Comparison of ENCODE assay signal across 14 cellular contexts in the genomic region with DNA sequence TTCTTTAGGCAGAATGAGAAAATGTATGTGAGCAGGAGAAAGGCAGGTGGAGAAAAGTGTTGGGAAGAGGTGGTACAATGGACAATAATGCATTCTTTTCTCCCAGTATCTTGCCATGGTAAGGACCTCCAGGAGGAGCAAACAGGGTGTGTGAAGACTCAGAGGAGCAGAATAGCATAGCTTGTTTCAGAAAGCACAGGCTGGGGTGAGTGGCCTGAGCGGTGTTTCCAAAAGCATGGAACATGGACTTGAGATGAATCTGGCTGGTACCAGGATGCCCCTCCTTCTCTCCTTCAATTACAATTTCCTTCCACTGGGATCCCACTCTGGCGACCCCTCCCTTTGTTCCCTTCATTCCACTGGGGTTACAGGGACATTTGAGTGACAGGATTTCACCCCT.
DNase-seq lines count a peak whose midpoint lies in the region; ATAC-seq lines count a peak whose summit lies in the region.
"Had no signal": no experiment of that assay in that cellular context is flagged by ENCODE, and none has a peak within 500 bp of the region (broad histone marks: within the 10 kb centered on the region; RNA-seq: fewer than 3 reads in every experiment).

No MANE protein-coding gene starts in this region.

- DNase-seq in NCI-H82 (lab: John Stamatoyannopoulos, UW) (peak; percentile 13), NCI-H82 treated with DMSO at 0.1 percent for 48 hours (lab: John Stamatoyannopoulos, UW; ENCODE audit: unreplicated experiment) (no peak), iPS-NIHi11 (ENCODE audit: low spot score) (peak; percentile 27), AML-193 (lab: John Stamatoyannopoulos, UW) (no peak)
- DNase-seq: GDM1; MV-4-11; NCI-H1105 treated with DMSO at 0.1 percent for 48 hours; NCI-H2029 treated with DMSO at 0.1 percent for 48 hours; NCI-H2171 treated with DMSO at 0.1 percent for 48 hours; NCI-H524 treated with DMSO at 0.1 percent for 48 hours; NK-92 treated with Interleukin-12 subunit alpha and Interleukin-12 subunit beta, amount 100 ng/mL, for 24 hours had no signal

- peak overlapping the region; percentile 91 for H3K27ac ChIP-seq in angular gyrus (ENCODE audit: low read depth, low read length)
- peak overlapping the region; percentile 97 for H3K27ac ChIP-seq in temporal lobe (ENCODE audit: low read depth, low read length)

- ATAC-seq in GM19467 (IDR thresholded peaks at IDR 0.05; ENCODE audit: unreplicated experiment), result no peak

Comparison
In these comparisons a context has a peak if more than half of its experiments do, and no peak if none do; other contexts are left out.
1. DNase-seq: peak in NCI-H82 (single experiment) and iPS-NIHi11 (single experiment); none in NCI-H82 treated with DMSO at 0.1 percent for 48 hours (single experiment) and AML-193 (0 of 2).